8 cellular contexts compared by ENCODE assay signal in genomic region chr1:212665241-212666115, GRCh38. TPM values are rescaled to one million over a fixed set of nuclear protein-coding genes. Genes with fewer than 3 reads are reported as not detected.
DNase-seq lines count a peak whose midpoint lies in the region; ATAC-seq, FAIRE-seq and TF ChIP-seq lines count a peak whose summit lies in the region.

No MANE protein-coding gene starts in this region.

- H3K27ac ChIP-seq in colonic mucosa (peak overlapping the region; percentile 46), HepG2 (ENCODE audit: extremely low read length, insufficient read depth, low read length) (no peak overlapping the region)

- CTCF ChIA-PET in HepG2 (lab: Yijun Ruan, JAX; ENCODE audit: low intra/inter-chr PET ratio, low total read pairs), result interaction anchor here (0.9 to 1.9 kb wide), 6 partner anchors 35 to 330 kb away, joined by 3 to 31 read pairs (median 4); no protein-coding TSS in a partner anchor

- H2AFZ ChIP-seq in HepG2 (ENCODE audit: low read length), result no peak overlapping the region

- TF ChIP-seq CTCF in colonic mucosa (IDR thresholded peaks at IDR 0.05) (peak; percentile 92), HepG2 (CRISPR knock-in tag; IDR thresholded peaks at IDR 0.05) (peak; percentile 99)

- H3K9me3 ChIP-seq in colonic mucosa (no peaks in the 10 kb centered on the region), HepG2 (ENCODE audit: low read length) (no peaks in the 10 kb centered on the region)

- no peak for FAIRE-seq in HepG2 (lab: Jason Lieb, UNC)

- H3K9ac ChIP-seq in colonic mucosa (ENCODE audit: low read depth in 2 of 2, low read length in 2 of 2) (peak overlapping the region in 1 of 2 donors; percentile 53), HepG2 (ENCODE audit: insufficient read depth, low read depth, low read length) (no peak overlapping the region)

- no peaks in the 10 kb centered on the region for H3K79me2 ChIP-seq in HepG2 (ENCODE audit: insufficient read depth, low read length)

- H3K4me2 ChIP-seq in HepG2 (ENCODE audit: low read depth, low read length), result peak overlapping the region; percentile 87

- no peaks in the 10 kb centered on the region for H3K36me3 ChIP-seq in colonic mucosa
- no peaks in the 10 kb centered on the region for H3K36me3 ChIP-seq in HepG2 (replicated peaks in 1 of 2; ENCODE audit: control insufficient read depth in 1 of 2, insufficient read depth in 2 of 2, low read length in 2 of 2)

- H3K27me3 ChIP-seq in colonic mucosa (no peaks in the 10 kb centered on the region), HepG2 (ENCODE audit: control insufficient read depth in 1 of 2, insufficient read depth in 2 of 2, low read length in 2 of 2) (peaks cover 2 to 26% of the 10 kb centered on the region in 2 experiments; a peak in 4 of 5 replicates)

- ATAC-seq in GM18519 (IDR thresholded peaks at IDR 0.05; ENCODE audit: low FRiP score, unreplicated experiment), result peak; percentile 90
- ATAC-seq in HG03097 (IDR thresholded peaks at IDR 0.05; ENCODE audit: low FRiP score, unreplicated experiment), result peak; percentile 92
- peak; percentile 98 for ATAC-seq in HepG2

- POLR2A ChIA-PET in HepG2 (lab: Yijun Ruan, JAX), result interaction anchor here (1.0 to 1.1 kb wide), 2 partner anchors 56 to 57 kb away, joined by 3 to 5 read pairs; partner anchors contain the start of gene ATF3

- H3K4me3 ChIP-seq in colonic mucosa, result peak overlapping the region; percentile 38
- H3K4me3 ChIP-seq in HepG2 (replicated peaks in 1 of 3; ENCODE audit: insufficient read depth in 1 of 3, low read depth in 2 of 3, low read length in 3 of 3), result peak overlapping the region; percentile 66 to 85 (median 70)

- intact Hi-C loops in colonic mucosa (cut with DNase I), result loop anchor here (5.0 to 10.0 kb wide), 2 partner anchors 117 to 319 kb away; no protein-coding TSS in a partner anchor
- intact Hi-C loops in HepG2 (cut with micrococcal nuclease; ENCODE audit: unreplicated experiment), result loop anchor here (1.0 to 5.0 kb wide), 4 partner anchors 33 to 332 kb away; partner anchors contain the start of gene BATF3

- BruUV-seq in HepG2 (replicated peaks; lab: Mats Ljungman, UMichigan), result no TSS peak

- H3K4me1 ChIP-seq in colonic mucosa (peaks cover 4% of the 10 kb centered on the region), HepG2 (ENCODE audit: insufficient read depth, low read length) (peaks cover 34% of the 10 kb centered on the region)

- H4K20me1 ChIP-seq in HepG2 (ENCODE audit: insufficient read depth, low read length), result no peaks in the 10 kb centered on the region

- TF ChIP-seq EP300 in HepG2 (IDR thresholded peaks at IDR 0.05; ENCODE audit: low read depth in 2 of 2, low read length in 2 of 2) (no peak), HepG2 (CRISPR knock-in tag; IDR thresholded peaks at IDR 0.05; ENCODE audit: borderline replicate concordance) (no peak)

- in situ Hi-C loops in HepG2 (cut with HindIII; ENCODE audit: extremely low pct_ligation_motif_present, low pct_unique_long_range_greater_than_20kb), result loop anchor here (5.0 kb wide), 1 partner anchor 117 kb away; no protein-coding TSS in a partner anchor

- peak; percentile 79 for DNase-seq in A172 (ENCODE audit: low spot score)
- peak; percentile 83 for DNase-seq in NCI-H345 (lab: John Stamatoyannopoulos, UW)
- peak; percentile 77 to 81 for DNase-seq in activated CD4-positive, alpha-beta T cell treated with anti-CD3 and anti-CD28 coated beads for 4 hours
- peak; percentile 82 for DNase-seq in colonic mucosa
- peak; percentile 51 for DNase-seq in HepG2 (ENCODE audit: low spot score)
- peak; percentile 70 for DNase-seq in stimulated activated CD4-positive, alpha-beta T cell treated with anti-CD3 and anti-CD28 coated beads, Interleukin-2, amount 100 ng/mL, for 4 hours (ENCODE audit: low read depth)

- whole genome bisulfite sequencing in HepG2 (ENCODE audit: low lambda C conversion rate), result 10% methylated on average over 21 of the region's 37 CpGs

- TF ChIP-seq POLR2A in HepG2 (IDR thresholded peaks at IDR 0.05; ENCODE audit: insufficient read depth in 1 of 2, low read depth in 2 of 2, low read length in 2 of 2), result no peak

- peak; percentile 96 for TF ChIP-seq RAD21 in HepG2 (CRISPR knock-in tag; IDR thresholded peaks at IDR 0.05)

TF ChIP-seq in HepG2, 621 proteins besides CTCF, POLR2A, EP300 and RAD21 (continues in another document):
- TF ChIP-seq ZNF574 (CRISPR knock-in tag; IDR thresholded peaks at IDR 0.05) (peak; percentile 35; the same call in 1 of the 2 replicates), ZBTB7A (CRISPR knock-in tag; IDR thresholded peaks at IDR 0.05) (peak; percentile 61; the same call in 1 of the 2 replicates), YEATS2 (CRISPR knock-in tag; IDR thresholded peaks at IDR 0.05; ENCODE audit: borderline replicate concordance) (no peak)

RNA-seq across cellular contexts. Expression of gene BATF3, which starts 34.2 kb away (rescaled TPM):
- total RNA-seq in A172 (2014; rRNA removed; shearing (Covaris generic)), result 1.6 and 2.1 TPM in 2 replicates
- total RNA-seq in colonic mucosa (under 1 TPM; 0.74 to 0.88 TPM), HepG2 (2016; rRNA removed; fragmentation: Illumina TruSeq; extraction: Trizol) (not detected in 2 replicates)
- not detected in 2 replicates for total RNA-seq in HepG2 (2016; cell fraction: cytosol; rRNA removed; fragmentation: Illumina TruSeq; extraction: Trizol; ENCODE audit: low read depth)
- not detected in 2 replicates for total RNA-seq in HepG2 (2016; cell fraction: insoluble cytoplasmic fraction; rRNA removed; fragmentation: Illumina TruSeq; extraction: Trizol)
- total RNA-seq in HepG2 (2016; cell fraction: membrane; rRNA removed; fragmentation: Illumina TruSeq; extraction: Trizol), result not detected in 2 replicates
- total RNA-seq in HepG2 (2016; cell fraction: nucleus; rRNA removed; fragmentation: Illumina TruSeq; extraction: Trizol), result not detected in 2 replicates
- 0.13 and 0.40 TPM in 2 replicates for polyA plus RNA-seq in HepG2 (2011; rRNA removed)
- polyA plus RNA-seq in HepG2 (2011; cell fraction: cytosol; rRNA removed), result 0.23 and 0.35 TPM in 2 replicates
- 0.10 TPM in 1 of 2 replicates, not detected in the other for polyA plus RNA-seq in HepG2 (2011; cell fraction: nucleus; rRNA removed)
- polyA plus RNA-seq in HepG2 (2012), result 0.47 TPM in 1 of 2 replicates, not detected in the other
- polyA plus RNA-seq in HepG2 (2016; cell fraction: cytosol; fragmentation: Illumina TruSeq; extraction: Trizol; ENCODE audit: low read depth), result 0.18 and 0.19 TPM in 2 replicates
- polyA plus RNA-seq in HepG2 (2016; cell fraction: insoluble cytoplasmic fraction; fragmentation: Illumina TruSeq; extraction: Trizol; ENCODE audit: low read depth), result not detected in 2 replicates
- 0.34 TPM in 1 of 2 replicates, not detected in the other for polyA plus RNA-seq in HepG2 (2016; cell fraction: membrane; fragmentation: Illumina TruSeq; extraction: Trizol; ENCODE audit: low read depth)
- not detected in 2 replicates for polyA plus RNA-seq in HepG2 (2016; cell fraction: nucleus; fragmentation: Illumina TruSeq; extraction: Trizol; ENCODE audit: insufficient read depth, low read depth)
- polyA minus RNA-seq in HepG2 (2011; rRNA and poly(A)+ RNA removed; ENCODE audit: low replicate concordance), result 0.26 TPM in 1 of 2 replicates, not detected in the other
- polyA minus RNA-seq in HepG2 (2011; cell fraction: cytosol; rRNA and poly(A)+ RNA removed), result not detected in 2 replicates
- not detected in 2 replicates for polyA minus RNA-seq in HepG2 (2011; cell fraction: nucleus; rRNA and poly(A)+ RNA removed)

RNA-seq across cellular contexts. Expression of gene ATF3, which starts 56.9 kb away (rescaled TPM):
- total RNA-seq in A172 (2014; rRNA removed; shearing (Covaris generic)), result 0.86 and 1.0 TPM in 2 replicates
- total RNA-seq in colonic mucosa, result 10 to 100 TPM; 17.7 to 34.0 TPM
- 3.6 and 5.0 TPM in 2 replicates for total RNA-seq in HepG2 (2016; rRNA removed; fragmentation: Illumina TruSeq; extraction: Trizol)
- total RNA-seq in HepG2 (2016; cell fraction: cytosol; rRNA removed; fragmentation: Illumina TruSeq; extraction: Trizol; ENCODE audit: low read depth), result 1.9 and 2.6 TPM in 2 replicates
- total RNA-seq in HepG2 (2016; cell fraction: insoluble cytoplasmic fraction; rRNA removed; fragmentation: Illumina TruSeq; extraction: Trizol), result 3.0 and 5.9 TPM in 2 replicates
- 3.1 and 3.3 TPM in 2 replicates for total RNA-seq in HepG2 (2016; cell fraction: membrane; rRNA removed; fragmentation: Illumina TruSeq; extraction: Trizol)
- 8.8 and 10.0 TPM in 2 replicates for total RNA-seq in HepG2 (2016; cell fraction: nucleus; rRNA removed; fragmentation: Illumina TruSeq; extraction: Trizol)
- polyA plus RNA-seq in HepG2 (2011; rRNA removed), result 13.0 and 16.4 TPM in 2 replicates
- polyA plus RNA-seq in HepG2 (2011; cell fraction: cytosol; rRNA removed), result 8.2 and 12.1 TPM in 2 replicates
- polyA plus RNA-seq in HepG2 (2011; cell fraction: nucleus; rRNA removed), result 25.9 and 26.8 TPM in 2 replicates
- 11.7 and 51.2 TPM in 2 replicates for polyA plus RNA-seq in HepG2 (2012)
- 1.0 and 1.1 TPM in 2 replicates for polyA plus RNA-seq in HepG2 (2016; cell fraction: cytosol; fragmentation: Illumina TruSeq; extraction: Trizol; ENCODE audit: low read depth)
- polyA plus RNA-seq in HepG2 (2016; cell fraction: insoluble cytoplasmic fraction; fragmentation: Illumina TruSeq; extraction: Trizol; ENCODE audit: low read depth), result 4.8 and 6.8 TPM in 2 replicates
- polyA plus RNA-seq in HepG2 (2016; cell fraction: membrane; fragmentation: Illumina TruSeq; extraction: Trizol; ENCODE audit: low read depth), result 1.8 and 2.5 TPM in 2 replicates
- polyA plus RNA-seq in HepG2 (2016; cell fraction: nucleus; fragmentation: Illumina TruSeq; extraction: Trizol; ENCODE audit: insufficient read depth, low read depth), result 13.0 and 17.6 TPM in 2 replicates
- 17.2 and 17.6 TPM in 2 replicates for polyA minus RNA-seq in HepG2 (2011; rRNA and poly(A)+ RNA removed; ENCODE audit: low replicate concordance)
- 5.8 and 9.3 TPM in 2 replicates for polyA minus RNA-seq in HepG2 (2011; cell fraction: cytosol; rRNA and poly(A)+ RNA removed)
- polyA minus RNA-seq in HepG2 (2011; cell fraction: nucleus; rRNA and poly(A)+ RNA removed), result 30.1 and 52.5 TPM in 2 replicates
